ENCODE assay signal across 23 cellular contexts in the genomic region with DNA sequence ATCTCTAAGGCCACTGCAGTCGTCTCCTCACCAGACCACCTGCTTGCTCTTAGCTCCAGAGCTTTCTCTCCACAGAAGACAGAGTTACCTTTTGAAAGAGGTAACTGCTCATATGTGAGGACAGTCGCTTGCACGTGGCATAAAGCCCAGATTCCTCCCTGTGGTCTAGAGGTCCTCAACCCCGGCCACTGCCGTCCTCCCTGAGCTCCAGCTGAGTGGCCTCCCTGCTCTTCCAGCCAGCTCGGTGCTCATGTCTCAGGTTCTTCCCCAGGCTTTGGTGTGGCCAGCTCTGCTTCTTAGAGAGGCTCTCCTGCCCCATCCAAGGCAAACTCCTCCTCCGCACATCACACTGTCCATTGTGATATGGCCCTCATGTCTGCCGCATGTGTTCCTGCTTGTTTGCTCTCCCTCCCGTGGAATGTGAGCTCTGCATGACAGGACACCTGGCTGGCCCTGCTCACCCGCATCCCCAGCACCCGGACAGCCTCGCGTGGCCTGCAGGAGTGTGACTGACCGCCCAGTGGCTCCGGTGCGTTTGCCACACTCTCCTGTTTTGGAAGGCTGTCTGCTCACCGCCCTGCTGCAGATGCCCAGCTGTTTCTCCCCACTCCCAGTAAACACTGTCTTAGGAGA.
DNase-seq lines count a peak whose midpoint lies in the region; ATAC-seq and TF ChIP-seq lines count a peak whose summit lies in the region.
"Had no signal": no experiment of that assay in that cellular context is flagged by ENCODE, and none has a peak within 500 bp of the region (broad histone marks: within the 10 kb centered on the region; RNA-seq: fewer than 3 reads in every experiment).

No MANE protein-coding gene starts in this region.

- H3K27ac ChIP-seq in C4-2B: peak overlapping the region; percentile 35
- no peak overlapping the region for H3K27ac ChIP-seq in CD4-positive, CD25-positive, alpha-beta regulatory T cell (ENCODE audit: insufficient read depth, low read length, poor library complexity, severe bottlenecking)
- no peak overlapping the region for H3K27ac ChIP-seq in gastroesophageal sphincter
- H3K27ac ChIP-seq: RWPE1, sigmoid colon, SK-N-MC, WERI-Rb-1 had no signal

- TF ChIP-seq EP300 in gastroesophageal sphincter (IDR thresholded peaks at IDR 0.05): no peak

- TF ChIP-seq CTCF in C4-2B (conservative IDR thresholded peaks at IDR 0.05) (no peak), gastroesophageal sphincter (IDR thresholded peaks at IDR 0.05) (no peak)

- no peaks in the 10 kb centered on the region for H3K9me3 Mint-ChIP-seq in CD4-positive, CD25-positive, alpha-beta regulatory T cell
- H3K9me3 Mint-ChIP-seq: activated CD4-positive, alpha-beta memory T cell treated with anti-CD3 and anti-CD28 coated beads for 36 hours; neural crest cell; type B pancreatic cell had no signal

- H3K27me3 Mint-ChIP-seq in CD4-positive, CD25-positive, alpha-beta regulatory T cell: no peaks in the 10 kb centered on the region
- no peaks in the 10 kb centered on the region for H3K27me3 Mint-ChIP-seq in T-helper 17 cell
- H3K27me3 Mint-ChIP-seq: activated CD4-positive, alpha-beta memory T cell treated with anti-CD3 and anti-CD28 coated beads for 36 hours; type B pancreatic cell had no signal

- 96 to 98% methylated on average over 9 to 11 of the region's 17 CpGs for WGBS in gastroesophageal sphincter (ENCODE audit: low coverage in 1 of 2), 2 donors

- ATAC-seq in CD4-positive, CD25-positive, alpha-beta regulatory T cell (ENCODE audit: low read depth in 2 of 2): no peak
- ATAC-seq in T-helper 17 cell (no peak), left lobe of liver (peak; percentile 76), gastroesophageal sphincter (no peak)
- ATAC-seq: mucosa of descending colon had no signal

- no peak for DNase-seq in CD4-positive, CD25-positive, alpha-beta regulatory T cell
- no peak for DNase-seq in T-helper 17 cell
- DNase-seq in left lobe of liver (ENCODE audit: low spot score): peak; percentile 63
- DNase-seq in GM03348 (ENCODE audit: low spot score): no peak
- no peak for DNase-seq in posterior vena cava (ENCODE audit: low spot score)
- DNase-seq in stimulated activated naive CD4-positive, alpha-beta T cell treated with Interleukin-2 at 50 U/mL for 16 hours (lab: John Stamatoyannopoulos, UW): no peak
- DNase-seq: activated CD4-positive, alpha-beta memory T cell treated with anti-CD3 and anti-CD28 coated beads for 36 hours; DMS53; mucosa of descending colon; NCI-H1105 treated with DMSO at 0.1 percent for 48 hours; NCI-H2029 treated with DMSO at 0.1 percent for 48 hours; NCI-H226; NCI-H774; posterior cingulate gyrus; sigmoid colon; WERI-Rb-1 had no signal

- no peak overlapping the region for H3K4me3 ChIP-seq in CD4-positive, CD25-positive, alpha-beta regulatory T cell (ENCODE audit: low read depth, low read length)
- no peak overlapping the region for H3K4me3 ChIP-seq in gastroesophageal sphincter
- H3K4me3 ChIP-seq: HAP-1, mucosa of descending colon, sigmoid colon, SK-N-MC had no signal

- H3K4me3 Mint-ChIP-seq in CD4-positive, CD25-positive, alpha-beta regulatory T cell: no peak overlapping the region
- H3K4me3 Mint-ChIP-seq in T-helper 17 cell: peak overlapping the region; percentile 63
- H3K4me3 Mint-ChIP-seq: activated CD4-positive, alpha-beta memory T cell treated with anti-CD3 and anti-CD28 coated beads for 36 hours; neural crest cell; type B pancreatic cell had no signal

- H3K4me1 Mint-ChIP-seq in CD4-positive, CD25-positive, alpha-beta regulatory T cell: peaks cover 6 to 16% (median 8%) of the 10 kb centered on the region in 4 donors
- peaks cover 12% of the 10 kb centered on the region for H3K4me1 Mint-ChIP-seq in T-helper 17 cell

- H3K9me3 ChIP-seq in CD4-positive, CD25-positive, alpha-beta regulatory T cell (ENCODE audit: control insufficient read depth in 2 of 2, low read length in 2 of 2): no peaks in the 10 kb centered on the region
- no peaks in the 10 kb centered on the region for H3K9me3 ChIP-seq in T-helper 17 cell (ENCODE audit: control insufficient read depth, low read length, poor library complexity, severe bottlenecking)
- H3K9me3 ChIP-seq in gastroesophageal sphincter: no peaks in the 10 kb centered on the region
- H3K9me3 ChIP-seq: HAP-1, mucosa of descending colon, sigmoid colon had no signal

- H3K27ac Mint-ChIP-seq in CD4-positive, CD25-positive, alpha-beta regulatory T cell: peak overlapping the region; percentile 64 to 74 (median 72)
- H3K27ac Mint-ChIP-seq in T-helper 17 cell: peak overlapping the region; percentile 81
- H3K27ac Mint-ChIP-seq: activated CD4-positive, alpha-beta memory T cell treated with anti-CD3 and anti-CD28 coated beads for 36 hours; type B pancreatic cell had no signal

- intact Hi-C loops in posterior vena cava (cut with DNase I): no loop called here

- H3K36me3 Mint-ChIP-seq in CD4-positive, CD25-positive, alpha-beta regulatory T cell: peaks cover 13% of the 10 kb centered on the region
- peaks cover 4% of the 10 kb centered on the region for H3K36me3 Mint-ChIP-seq in T-helper 17 cell (ENCODE audit: low read depth)
- H3K36me3 Mint-ChIP-seq: activated CD4-positive, alpha-beta memory T cell treated with anti-CD3 and anti-CD28 coated beads for 36 hours had no signal

- H3K27me3 ChIP-seq in CD4-positive, CD25-positive, alpha-beta regulatory T cell (ENCODE audit: control insufficient read depth, insufficient read depth, low read length): no peaks in the 10 kb centered on the region
- no peaks in the 10 kb centered on the region for H3K27me3 ChIP-seq in gastroesophageal sphincter
- H3K27me3 ChIP-seq: sigmoid colon had no signal

- peaks cover 19% of the 10 kb centered on the region for H3K36me3 ChIP-seq in CD4-positive, CD25-positive, alpha-beta regulatory T cell (ENCODE audit: control insufficient read depth, insufficient read depth, low read length)
- peaks cover 0 to 22% of the 10 kb centered on the region in 2 donors for H3K36me3 ChIP-seq in gastroesophageal sphincter

- H3K4me1 ChIP-seq in CD4-positive, CD25-positive, alpha-beta regulatory T cell (ENCODE audit: control insufficient read depth, insufficient read depth, low read length, poor library complexity, severe bottlenecking): no peaks in the 10 kb centered on the region
- H3K4me1 ChIP-seq in gastroesophageal sphincter: no peaks in the 10 kb centered on the region
- H3K4me1 ChIP-seq: HAP-1, sigmoid colon had no signal

- TF ChIP-seq POLR2A in gastroesophageal sphincter (IDR thresholded peaks at IDR 0.05): no peak
